29 cellular contexts compared by ENCODE assay signal in genomic region chr4:158682071-158682470, GRCh38.
"Had no signal": no experiment of that assay in that cellular context is flagged by ENCODE, and none has a peak within 500 bp of the region (broad histone marks: within the 10 kb centered on the region; RNA-seq: fewer than 3 reads in every experiment).

No MANE protein-coding gene starts in this region.

- H3K4me1 ChIP-seq: neural progenitor cell, parathyroid adenoma, thyroid gland, upper lobe of left lung, vagina had no signal

- H2AFZ ChIP-seq: neural progenitor cell, parathyroid adenoma had no signal

- H3K27me3 ChIP-seq: esophagus muscularis mucosa, heart right ventricle, neural progenitor cell, thyroid gland, upper lobe of left lung, vagina had no signal

- H3K4me3 ChIP-seq: esophagus muscularis mucosa, heart right ventricle, lung, neural progenitor cell, skin epidermis, thyroid gland, upper lobe of left lung, vagina had no signal

- H3K27ac ChIP-seq: esophagus muscularis mucosa, heart right ventricle, neural progenitor cell, parathyroid adenoma, skin epidermis, thyroid gland, upper lobe of left lung, vagina had no signal

- H3K9me3 ChIP-seq: esophagus muscularis mucosa, heart right ventricle, thyroid gland, upper lobe of left lung, vagina had no signal

- H3K36me3 ChIP-seq: neural progenitor cell, vagina had no signal

- ATAC-seq: activated CD8-positive, alpha-beta T cell treated with anti-CD3 and anti-CD28 coated beads for 36 hours; activated T-cell treated with anti-CD3 and anti-CD28 coated beads, Interleukin-2, amount 50 U/mL, for 4 hours; activated T-helper 17 cell treated with anti-CD3 and anti-CD28 coated beads, Interleukin-2, amount 50 U/mL, for 72 hours; naive thymus-derived CD4-positive, alpha-beta T cell; right cardiac atrium; stimulated activated memory B cell treated with anti-CD40 and anti-IgM and Interleukin-4, amounts not matched to agents 10 μg/mL and 1 μg/mL and 100 μg/mL, for 72 hours; stimulated activated naive CD8-positive, alpha-beta T cell treated with anti-CD3 and anti-CD28 coated beads, Interleukin-15, amount 100 ng/mL, for 72 hours; WTC11 had no signal

- H3K9ac ChIP-seq: neural progenitor cell, parathyroid adenoma had no signal

- H3K4me2 ChIP-seq: neural progenitor cell had no signal

- DNase-seq: activated CD4-positive, alpha-beta T cell treated with anti-CD3 and anti-CD28 coated beads for 1 hour; activated CD4-positive, alpha-beta T cell treated with anti-CD3 and anti-CD28 coated beads, Interleukin-2, amount 10 ng/mL, durations not matched to agents 7 days and 5 days; activated CD8-positive, alpha-beta T cell treated with anti-CD3 and anti-CD28 coated beads for 36 hours; activated gamma-delta T cell treated with Interleukin-2 at 50 U/mL for 16 hours; activated naive CD4-positive, alpha-beta T cell treated with anti-CD3 and anti-CD28 coated beads, Interleukin-2, amount 50 U/mL, for 16 hours; activated T-cell treated with anti-CD3 and anti-CD28 coated beads, Interleukin-2, amount 50 U/mL, for 4 hours; amygdala; caudate nucleus; cortex of kidney; foreskin melanocyte; heart right ventricle; naive thymus-derived CD4-positive, alpha-beta T cell; occipital lobe; right cardiac atrium; stimulated activated CD4-positive, alpha-beta T cell treated with anti-CD3 and anti-CD28 coated beads, Interleukin-12 subunit alpha, Interleukin-12 subunit beta, amount 100 ng/mL, for 4 hours; stimulated activated CD4-positive, alpha-beta T cell treated with anti-CD3 and anti-CD28 coated beads, Interleukin-4, amount 100 ng/mL, for 1 hour; stimulated activated naive CD8-positive, alpha-beta T cell treated with anti-CD3 and anti-CD28 coated beads, Interleukin-15, amount 100 ng/mL, for 72 hours; T-helper 2 cell; thyroid gland; upper lobe of left lung had no signal

- H3K79me2 ChIP-seq: parathyroid adenoma had no signal
